20 cellular contexts compared by ENCODE assay signal in genomic region chr4:153553155-153553819, GRCh38.
DNase-seq lines count a peak whose midpoint lies in the region; ATAC-seq, FAIRE-seq and TF ChIP-seq lines count a peak whose summit lies in the region.
"Had no signal": no experiment of that assay in that cellular context is flagged by ENCODE, and none has a peak within 500 bp of the region (broad histone marks: within the 10 kb centered on the region; RNA-seq: fewer than 3 reads in every experiment).

No MANE protein-coding gene starts in this region.

- no peak overlapping the region for H3K4me3 ChIP-seq in esophagus muscularis mucosa
- H3K4me3 ChIP-seq in pancreas, result no peak overlapping the region
- H3K4me3 ChIP-seq: breast epithelium, GM23248 had no signal

- peaks cover 47% of the 10 kb centered on the region for H3K4me1 Mint-ChIP-seq in stimulated activated naive CD8-positive, alpha-beta T cell treated with anti-CD3 and anti-CD28 coated beads, Interleukin-15, Interleukin-2, amounts not matched to agents 100 ng/mL and 50 ng/mL, for 24 hours (ENCODE audit: low read depth)
- peaks cover 39% of the 10 kb centered on the region for H3K4me1 Mint-ChIP-seq in stimulated activated naive CD8-positive, alpha-beta T cell treated with anti-CD3 and anti-CD28 coated beads, Interleukin-15, amount 100 ng/mL, for 72 hours
- H3K4me1 Mint-ChIP-seq in natural killer cell, result peaks cover 33 to 40% of the 10 kb centered on the region in 2 donors

- H3K4me1 ChIP-seq in esophagus muscularis mucosa (peaks cover 27 to 70% (median 55%) of the 10 kb centered on the region in 4 donors), pancreas (peaks cover 13 to 14% (median 14%) of the 10 kb centered on the region in 3 donors)
- H3K4me1 ChIP-seq: breast epithelium, parathyroid adenoma had no signal

- FAIRE-seq in pancreas (lab: Jason Lieb, UNC), result peak; percentile 56
- FAIRE-seq: keratinocyte had no signal

- ATAC-seq in stimulated activated naive CD8-positive, alpha-beta T cell treated with anti-CD3 and anti-CD28 coated beads, Interleukin-15, amount 100 ng/mL, for 72 hours, result no peak
- ATAC-seq in pancreas, result peak in 2 of 4 donors; percentile 25 to 47
- no peak for ATAC-seq in natural killer cell
- ATAC-seq: Panc1; stimulated activated naive CD8-positive, alpha-beta T cell treated with anti-CD3 and anti-CD28 coated beads, Interleukin-15, Interleukin-2, amounts not matched to agents 100 U/mL and 50 U/mL, for 24 hours had no signal

- no peak overlapping the region for H3K4me3 Mint-ChIP-seq in stimulated activated naive CD8-positive, alpha-beta T cell treated with anti-CD3 and anti-CD28 coated beads, Interleukin-15, Interleukin-2, amounts not matched to agents 100 ng/mL and 50 ng/mL, for 24 hours
- no peak overlapping the region for H3K4me3 Mint-ChIP-seq in stimulated activated naive CD8-positive, alpha-beta T cell treated with anti-CD3 and anti-CD28 coated beads, Interleukin-15, amount 100 ng/mL, for 72 hours
- H3K4me3 Mint-ChIP-seq in natural killer cell, result no peak overlapping the region
- H3K4me3 Mint-ChIP-seq: activated B cell treated with CpG ODN at 0.5 μM for 24 hours had no signal

- H3K27ac ChIP-seq in esophagus muscularis mucosa (replicated peaks in 1 of 4), result peak overlapping the region; percentile 63 to 77 (median 73)
- no peak overlapping the region for H3K27ac ChIP-seq in pancreas
- H3K27ac ChIP-seq: breast epithelium, GM23248, parathyroid adenoma had no signal

- intact Hi-C loops in esophagus muscularis mucosa (cut with DNase I), result no loop called here
- intact Hi-C loops in pancreas (cut with DNase I), result no loop called here
- intact Hi-C loops in natural killer cell (cut with micrococcal nuclease), result no loop called here

- H3K9me3 Mint-ChIP-seq in stimulated activated naive CD8-positive, alpha-beta T cell treated with anti-CD3 and anti-CD28 coated beads, Interleukin-15, Interleukin-2, amounts not matched to agents 100 ng/mL and 50 ng/mL, for 24 hours, result no peaks in the 10 kb centered on the region
- H3K9me3 Mint-ChIP-seq in stimulated activated naive CD8-positive, alpha-beta T cell treated with anti-CD3 and anti-CD28 coated beads, Interleukin-15, amount 100 ng/mL, for 72 hours, result no peaks in the 10 kb centered on the region
- H3K9me3 Mint-ChIP-seq in natural killer cell, result no peaks in the 10 kb centered on the region
- H3K9me3 Mint-ChIP-seq: activated B cell treated with CpG ODN at 0.5 μM for 24 hours had no signal

- no peaks in the 10 kb centered on the region for H3K27me3 Mint-ChIP-seq in stimulated activated naive CD8-positive, alpha-beta T cell treated with anti-CD3 and anti-CD28 coated beads, Interleukin-15, Interleukin-2, amounts not matched to agents 100 ng/mL and 50 ng/mL, for 24 hours
- H3K27me3 Mint-ChIP-seq in stimulated activated naive CD8-positive, alpha-beta T cell treated with anti-CD3 and anti-CD28 coated beads, Interleukin-15, amount 100 ng/mL, for 72 hours, result no peaks in the 10 kb centered on the region
- H3K27me3 Mint-ChIP-seq in natural killer cell (ENCODE audit: low read depth in 2 of 2), result no peaks in the 10 kb centered on the region
- H3K27me3 Mint-ChIP-seq: activated B cell treated with CpG ODN at 0.5 μM for 24 hours had no signal

- H3K27me3 ChIP-seq in esophagus muscularis mucosa, result no peaks in the 10 kb centered on the region
- no peaks in the 10 kb centered on the region for H3K27me3 ChIP-seq in pancreas
- H3K27me3 ChIP-seq: breast epithelium had no signal

- H3K9me3 ChIP-seq in esophagus muscularis mucosa (no peaks in the 10 kb centered on the region), pancreas (no peaks in the 10 kb centered on the region)
- H3K9me3 ChIP-seq: breast epithelium had no signal

- H3K36me3 ChIP-seq in esophagus muscularis mucosa (peaks cover 0 to 3% (median 0%) of the 10 kb centered on the region in 4 donors), pancreas (no peaks in the 10 kb centered on the region)
- H3K36me3 ChIP-seq: breast epithelium had no signal

- TF ChIP-seq EP300 in esophagus muscularis mucosa (IDR thresholded peaks at IDR 0.05), result no peak

- H3K27ac Mint-ChIP-seq in stimulated activated naive CD8-positive, alpha-beta T cell treated with anti-CD3 and anti-CD28 coated beads, Interleukin-15, Interleukin-2, amounts not matched to agents 100 ng/mL and 50 ng/mL, for 24 hours, result peak overlapping the region; percentile 39
- H3K27ac Mint-ChIP-seq in stimulated activated naive CD8-positive, alpha-beta T cell treated with anti-CD3 and anti-CD28 coated beads, Interleukin-15, amount 100 ng/mL, for 72 hours, result no peak overlapping the region
- peak overlapping the region in 1 of 2 donors; percentile 27 for H3K27ac Mint-ChIP-seq in natural killer cell
- H3K27ac Mint-ChIP-seq: activated B cell treated with CpG ODN at 0.5 μM for 24 hours had no signal

- 57% methylated on average over 6 of the region's 6 CpGs for WGBS in esophagus muscularis mucosa
- WGBS in pancreas, 2 donors, result 41 to 55% methylated on average over 6 of the region's 6 CpGs

- TF ChIP-seq CTCF in esophagus muscularis mucosa (IDR thresholded peaks at IDR 0.05) (no peak), pancreas (IDR thresholded peaks at IDR 0.05) (no peak), natural killer cell (IDR thresholded peaks at IDR 0.05) (no peak)

- no peak for TF ChIP-seq POLR2A in esophagus muscularis mucosa (IDR thresholded peaks at IDR 0.05; ENCODE audit: low read depth)

- no peak for DNase-seq in stimulated activated naive CD8-positive, alpha-beta T cell treated with anti-CD3 and anti-CD28 coated beads, Interleukin-15, amount 100 ng/mL, for 72 hours
- no peak for DNase-seq in esophagus muscularis mucosa (ENCODE audit: extremely low spot score)
- no peak for DNase-seq in pancreas
- no peak for DNase-seq in occipital lobe (lab: John Stamatoyannopoulos, UW)
- no peak for DNase-seq in natural killer cell
- DNase-seq in T-helper 9 cell, result no peak
- DNase-seq in NOMO-1 (lab: John Stamatoyannopoulos, UW; ENCODE audit: unreplicated experiment in 2 of 2), result no peak
- DNase-seq: activated B cell treated with CpG ODN at 0.5 μM for 24 hours; Calu3; KBM-7; NCI-H1092 treated with DMSO at 0.1 percent for 48 hours; NCI-H526 treated with DMSO at 0.1 percent for 48 hours; stimulated activated CD4-positive, alpha-beta T cell treated with anti-CD3 and anti-CD28 coated beads, Interleukin-12 subunit alpha, Interleukin-12 subunit beta, amount 100 ng/mL, for 4 hours; stimulated activated naive CD8-positive, alpha-beta T cell treated with anti-CD3 and anti-CD28 coated beads, Interleukin-15, Interleukin-2, amounts not matched to agents 100 U/mL and 50 U/mL, for 24 hours had no signal

- peaks cover 45% of the 10 kb centered on the region for H3K36me3 Mint-ChIP-seq in stimulated activated naive CD8-positive, alpha-beta T cell treated with anti-CD3 and anti-CD28 coated beads, Interleukin-15, Interleukin-2, amounts not matched to agents 100 ng/mL and 50 ng/mL, for 24 hours (ENCODE audit: low read depth)
- peaks cover 15% of the 10 kb centered on the region for H3K36me3 Mint-ChIP-seq in natural killer cell

Comparison
In these comparisons a context has a peak if more than half of its experiments do, and no peak if none do; other contexts are left out.
1. H3K27ac ChIP-seq: peak in esophagus muscularis mucosa (4 of 4); none in pancreas (0 of 4).